8 cellular contexts compared by ENCODE assay signal in the genomic region with DNA sequence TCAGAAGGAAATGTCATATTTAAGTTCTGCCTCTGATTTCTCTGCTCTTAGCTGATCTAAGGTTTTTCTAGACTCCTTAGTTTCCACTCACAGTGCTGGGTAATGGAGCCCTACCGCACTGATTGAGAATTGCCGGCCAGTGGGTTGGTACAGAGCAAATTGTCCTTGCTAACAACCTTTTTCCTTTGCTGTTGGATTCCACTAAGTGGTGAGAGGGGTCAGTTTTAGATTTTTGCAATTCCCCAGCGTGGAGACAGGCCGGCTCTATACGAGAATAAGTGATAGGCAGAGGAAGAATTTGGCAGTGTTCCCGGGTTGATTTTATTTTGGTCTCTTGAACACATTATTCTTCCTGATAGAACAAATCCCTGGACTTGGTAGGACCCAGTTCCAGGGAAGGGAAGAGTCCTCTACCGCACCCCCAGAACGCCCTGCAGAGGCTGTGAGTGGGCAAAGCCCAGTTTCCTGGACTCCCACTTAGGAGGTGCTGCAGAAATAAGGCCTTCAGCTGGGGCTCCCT. TPM values are rescaled to one million over a fixed set of nuclear protein-coding genes. Genes with fewer than 3 reads are reported as not detected.
A peak's percentile ranks its signal among the peaks of the same experiment; 100 is the strongest.
DNase-seq lines count a peak whose midpoint lies in the region; ATAC-seq and TF ChIP-seq lines count a peak whose summit lies in the region.

No MANE protein-coding gene starts in this region.

- no peak overlapping the region for H2AFZ ChIP-seq in trophoblast cell (ENCODE audit: insufficient read depth, low read length, poor library complexity)

- H3K27ac Mint-ChIP-seq in Calu3 (ENCODE audit: unreplicated experiment): peak overlapping the region; percentile 90

- H2BK12ac ChIP-seq in trophoblast cell (ENCODE audit: low read length): no peak overlapping the region

- CTCF ChIA-PET in Calu3 (lab: Charles Lee): interaction anchor here (1.0 kb wide), 1 partner anchor 144 kb away, joined by 3 read pairs; no protein-coding TSS in a partner anchor

- peaks cover 2% of the 10 kb centered on the region; the same call in 1 of the 2 replicates for H3K4me1 ChIP-seq in SJCRH30
- peaks cover 4 to 5% of the 10 kb centered on the region in 2 experiments for H3K4me1 ChIP-seq in trophoblast cell (ENCODE audit: control insufficient read depth in 1 of 2, insufficient read depth in 2 of 2, low read length in 2 of 2)

- no peak overlapping the region for H3K4ac ChIP-seq in trophoblast cell (ENCODE audit: low read depth, low read length)

- no peak overlapping the region for H3K9ac ChIP-seq in trophoblast cell (ENCODE audit: low read length)

- H3K79me1 ChIP-seq in trophoblast cell (ENCODE audit: low read length): peaks cover 27% of the 10 kb centered on the region

- no peak for ATAC-seq in GM21447 (IDR thresholded peaks at IDR 0.05; ENCODE audit: unreplicated experiment)
- no peak for ATAC-seq in HG03469 (IDR thresholded peaks at IDR 0.05; ENCODE audit: unreplicated experiment)

- no peak overlapping the region for H3K23ac ChIP-seq in trophoblast cell (ENCODE audit: low read length)

- peaks cover 25% of the 10 kb centered on the region for H3K79me2 ChIP-seq in trophoblast cell (ENCODE audit: control insufficient read depth, insufficient read depth, low read length, poor library complexity)

- H3K36me3 ChIP-seq in SJCRH30 (no peaks in the 10 kb centered on the region), trophoblast cell (ENCODE audit: control insufficient read depth in 1 of 2, insufficient read depth in 2 of 2, low read length in 2 of 2) (no peaks in the 10 kb centered on the region)

- H3K4me1 Mint-ChIP-seq in Calu3 (ENCODE audit: low read depth, unreplicated experiment): peaks cover 21% of the 10 kb centered on the region

- H3K27ac ChIP-seq in SJCRH30: no peak overlapping the region
- no peak overlapping the region for H3K27ac ChIP-seq in trophoblast cell (ENCODE audit: low read depth, low read length)

- peak overlapping the region; percentile 58 for H4K91ac ChIP-seq in trophoblast cell (ENCODE audit: low read depth, low read length)

- H2BK120ac ChIP-seq in trophoblast cell (ENCODE audit: insufficient read depth, low read length, poor library complexity): no peak overlapping the region

- peak overlapping the region; percentile 85 for H3K4me3 Mint-ChIP-seq in Calu3 (ENCODE audit: low read depth, unreplicated experiment)

- H4K8ac ChIP-seq in trophoblast cell (ENCODE audit: low read depth, low read length): no peak overlapping the region

- H3K14ac ChIP-seq in trophoblast cell (ENCODE audit: low read length): no peak overlapping the region

- H3K4me2 ChIP-seq in trophoblast cell (ENCODE audit: low read length): peak overlapping the region; percentile 98

- peaks cover 51% of the 10 kb centered on the region for H3K36me3 Mint-ChIP-seq in Calu3 (ENCODE audit: insufficient read depth, unreplicated experiment)

- no peak overlapping the region for H2AK5ac ChIP-seq in trophoblast cell (ENCODE audit: low read length)

- TF ChIP-seq CTCF in Calu3 (IDR thresholded peaks at IDR 0.05; ENCODE audit: unreplicated experiment): no peak
- no peak for TF ChIP-seq CTCF in foreskin fibroblast (IDR thresholded peaks at IDR 0.05; ENCODE audit: low read depth, low read length)

- no CpG with 5 or more reads among the region's 8 CpGs for WGBS in trophoblast cell (ENCODE audit: extremely low coverage, insufficient coverage, insufficient read length)

- H3K27me3 Mint-ChIP-seq in Calu3 (ENCODE audit: unreplicated experiment): no peaks in the 10 kb centered on the region

- H3K9me3 ChIP-seq in SJCRH30 (replicated peaks) (no peaks in the 10 kb centered on the region), trophoblast cell (ENCODE audit: insufficient read depth, low read depth, low read length) (no peaks in the 10 kb centered on the region)

- H3K27me3 ChIP-seq in SJCRH30 (no peaks in the 10 kb centered on the region), trophoblast cell (ENCODE audit: insufficient read depth, low read length) (no peaks in the 10 kb centered on the region)

- BruUV-seq in Calu3 (replicated peaks; lab: Mats Ljungman, UMichigan): TSS peak; percentile 11

- H4K12ac ChIP-seq in trophoblast cell (ENCODE audit: low read depth, low read length): no peak overlapping the region

- H3K18ac ChIP-seq in trophoblast cell (ENCODE audit: low read length): no peak overlapping the region

- DNase-seq in Calu3: peak; percentile 38
- no peak for DNase-seq in SJCRH30
- peak; percentile 79 to 88 for DNase-seq in foreskin fibroblast
- DNase-seq in trophoblast cell: peak in 1 of 2 donors; percentile 18
- DNase-seq in GOT3 (lab: John Stamatoyannopoulos, UW): no peak
- DNase-seq in H4 (ENCODE audit: low spot score): no peak

- no peak overlapping the region for H2BK5ac ChIP-seq in trophoblast cell (ENCODE audit: low read depth, low read length, poor library complexity)

- peaks cover 2% of the 10 kb centered on the region for H3K9me3 Mint-ChIP-seq in Calu3 (ENCODE audit: low read depth, unreplicated experiment)

- H3K4me3 ChIP-seq in SJCRH30 (peak overlapping the region; percentile 75), foreskin fibroblast (ENCODE audit: low read depth in 1 of 2, low read length in 2 of 2) (peak overlapping the region; percentile 55 to 71), trophoblast cell (ENCODE audit: low read depth, low read length) (no peak overlapping the region)

- intact Hi-C loops in Calu3 (cut with micrococcal nuclease; ENCODE audit: unreplicated experiment): loop anchor here (10.0 kb wide), 2 partner anchors 167 to 377 kb away; no protein-coding TSS in a partner anchor

RNA-seq across cellular contexts. Expression of a gene that starts 2.9 kb away (rescaled TPM):
- 96.3 and 99.1 TPM in 2 replicates for total RNA-seq in Calu3 (2022)
- total RNA-seq in SJCRH30 (2014; rRNA removed; shearing (Covaris generic)): 17.2 and 21.2 TPM in 2 replicates
- 79.2 and 81.6 TPM in 2 replicates for polyA plus RNA-seq in trophoblast cell (2013)
- 34.9 and 39.6 TPM in 2 replicates for total RNA-seq in H4 (2014; rRNA removed; shearing (Covaris generic))

Comparison
In these comparisons a context has a peak if more than half of its experiments do, and no peak if none do; other contexts are left out.
1. DNase-seq: peak in Calu3 (single experiment) and foreskin fibroblast (2 of 2); none in SJCRH30 (0 of 2), GOT3 (single experiment) and H4 (single experiment).